ENCODE assay signal across 7 cellular contexts in genomic region chr14:93788307-93788556, GRCh38. TPM values are rescaled to one million over a fixed set of nuclear protein-coding genes. Genes with fewer than 3 reads are reported as not detected.
DNase-seq lines count a peak whose midpoint lies in the region; ATAC-seq and TF ChIP-seq lines count a peak whose summit lies in the region.

A gene with protein sequence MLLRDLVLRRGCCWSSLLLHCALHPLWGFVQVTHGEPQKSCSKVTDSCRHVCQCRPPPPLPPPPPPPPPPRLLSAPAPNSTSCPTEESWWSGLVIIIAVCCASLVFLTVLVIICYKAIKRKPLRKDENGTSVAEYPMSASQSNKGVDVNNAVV (minus strand): TSS chr14:93788485. CDS start chr14:93787718, 767 bp downstream.

- H3K9me3 ChIP-seq in RWPE2 (ENCODE audit: severe bottlenecking) (no peaks in the 10 kb centered on the region), body of pancreas (no peaks in the 10 kb centered on the region), OCI-LY7 (ENCODE audit: low read length) (no peaks in the 10 kb centered on the region)

- peaks cover 63% of the 10 kb centered on the region for H3K27me3 Mint-ChIP-seq in neural crest cell (ENCODE audit: low read depth)

- TF ChIP-seq POLR2A in body of pancreas (IDR thresholded peaks at IDR 0.05), result no peak

- peak within 1 kb of the TSS; percentile 52 for H3K4me3 ChIP-seq in RWPE2 (ENCODE audit: severe bottlenecking)
- H3K4me3 ChIP-seq in foreskin fibroblast (ENCODE audit: low read depth in 1 of 2, low read length in 2 of 2), result peak within 1 kb of the TSS; percentile 25 to 37
- H3K4me3 ChIP-seq in body of pancreas, result no peak within 1 kb of the TSS
- no peak within 1 kb of the TSS for H3K4me3 ChIP-seq in OCI-LY7 (ENCODE audit: low read depth, low read length, poor library complexity, severe bottlenecking)

- H3K36me3 Mint-ChIP-seq in neural crest cell (ENCODE audit: low read depth), result no peaks in the 10 kb centered on the region

- no peak within 1 kb of the TSS for H3K27ac Mint-ChIP-seq in neural crest cell (ENCODE audit: unreplicated experiment)

- no TSS peak for BruUV-seq in OCI-LY7 (replicated peaks; lab: Mats Ljungman, UMichigan)

- 0 to 1% methylated on average over 8 to 22 of the region's 23 CpGs for WGBS in body of pancreas, 2 donors

- intact Hi-C loops in body of pancreas (cut with DNase I) (no loop called here), OCI-LY7 (cut with micrococcal nuclease; ENCODE audit: unreplicated experiment) (no loop called here)

- H3K36me3 ChIP-seq in RWPE2 (ENCODE audit: low read depth) (no peaks in the 10 kb centered on the region), body of pancreas (replicated peaks in 1 of 2; ENCODE audit: insufficient read depth in 1 of 2, low read depth in 2 of 2) (no peaks in the 10 kb centered on the region), OCI-LY7 (ENCODE audit: insufficient read depth, low read length) (no peaks in the 10 kb centered on the region)

- H2AFZ ChIP-seq in OCI-LY7 (ENCODE audit: low read length), result no peak within 1 kb of the TSS

- no peak within 1 kb of the TSS for H3K27ac ChIP-seq in RWPE2 (ENCODE audit: poor library complexity, severe bottlenecking)
- no peak within 1 kb of the TSS for H3K27ac ChIP-seq in body of pancreas
- no peak within 1 kb of the TSS for H3K27ac ChIP-seq in OCI-LY7 (ENCODE audit: low read depth, low read length, poor library complexity, severe bottlenecking)

- CTCF ChIA-PET in OCI-LY7 (lab: Charles Lee; ENCODE audit: unreplicated experiment), result no interaction called here

- no peaks in the 10 kb centered on the region for H3K9me3 Mint-ChIP-seq in neural crest cell

- ATAC-seq in RWPE2 (ENCODE audit: low read depth) (no peak; the same call in 2 of the 3 replicates), body of pancreas (no peak)

- no peak for DNase-seq in RWPE2 (ENCODE audit: low spot score)
- DNase-seq in foreskin fibroblast, result no peak
- no peak for DNase-seq in neural crest cell (ENCODE audit: low read depth, low spot score)
- DNase-seq in ureter (ENCODE audit: low spot score), result peak; percentile 51
- no peak for DNase-seq in COLO829 (ENCODE audit: low spot score)
- no peak for DNase-seq in body of pancreas
- DNase-seq in OCI-LY7 (ENCODE audit: low spot score), result no peak

- peaks cover 3% of the 10 kb centered on the region for H3K4me1 ChIP-seq in RWPE2 (ENCODE audit: insufficient read depth, poor library complexity, severe bottlenecking)
- peaks cover 17% of the 10 kb centered on the region for H3K4me1 ChIP-seq in body of pancreas
- H3K4me1 ChIP-seq in OCI-LY7 (ENCODE audit: insufficient read depth, low read length, poor library complexity, severe bottlenecking), result no peaks in the 10 kb centered on the region

- H3K27me3 ChIP-seq in RWPE2 (ENCODE audit: insufficient read depth, poor library complexity, severe bottlenecking) (peaks cover 4% of the 10 kb centered on the region), body of pancreas (no peaks in the 10 kb centered on the region)

- peak within 1 kb of the TSS; percentile 87 for H3K4me3 Mint-ChIP-seq in neural crest cell

- no peak within 1 kb of the TSS for H3K4me2 ChIP-seq in OCI-LY7 (ENCODE audit: low read length)

- TF ChIP-seq CTCF in RWPE2 (IDR thresholded peaks at IDR 0.05; ENCODE audit: poor library complexity, severe bottlenecking), result no peak
- TF ChIP-seq CTCF in foreskin fibroblast (IDR thresholded peaks at IDR 0.05; ENCODE audit: low read depth, low read length), result no peak
- TF ChIP-seq CTCF in neural crest cell (conservative IDR thresholded peaks at IDR 0.05), result no peak
- TF ChIP-seq CTCF in body of pancreas (IDR thresholded peaks at IDR 0.05), result no peak
- TF ChIP-seq CTCF in OCI-LY7 (conservative IDR thresholded peaks at IDR 0.05; ENCODE audit: low read length), result no peak

- no peaks in the 10 kb centered on the region for H4K20me1 ChIP-seq in OCI-LY7 (ENCODE audit: insufficient read depth, low read length)

- no peaks in the 10 kb centered on the region for H3K9me2 ChIP-seq in OCI-LY7 (ENCODE audit: insufficient read depth, low read length)

- POLR2A ChIA-PET in OCI-LY7 (lab: Charles Lee), result no interaction called here

- H3K79me2 ChIP-seq in OCI-LY7 (ENCODE audit: insufficient read depth, low read depth, low read length), result no peaks in the 10 kb centered on the region

- H3K4me1 Mint-ChIP-seq in neural crest cell, result peaks cover 18% of the 10 kb centered on the region

RNA-seq across cellular contexts. Expression of the gene that starts here (rescaled TPM):
- total RNA-seq in neural crest cell, result 2.0 and 2.1 TPM in 2 replicates
- total RNA-seq in ureter, result 5.9 TPM
- under 1 TPM; 0.26 to 0.33 TPM for total RNA-seq in body of pancreas
- total RNA-seq in OCI-LY7 (2014; rRNA removed; shearing (Covaris generic)), result not detected in 2 replicates
- total RNA-seq in OCI-LY7 (2022), result not detected in 2 replicates

Comparison
In these comparisons a context has a peak if more than half of its experiments do, and no peak if none do; other contexts are left out.
1. H3K4me3 ChIP-seq: peak in RWPE2 (single experiment) and foreskin fibroblast (2 of 2); none in body of pancreas (0 of 2) and OCI-LY7 (single experiment).